In genomic region chr6:149211046-149211571, GRCh38 we compare ENCODE assay signal across 8 cellular contexts.
A peak's percentile ranks its signal among the peaks of the same experiment; 100 is the strongest.
DNase-seq lines count a peak whose midpoint lies in the region; ATAC-seq, FAIRE-seq and TF ChIP-seq lines count a peak whose summit lies in the region.

No MANE protein-coding gene starts in this region.

- POLR2A ChIA-PET in GM12878 (lab: Charles Lee) = interaction anchor here (0.5 to 0.9 kb wide), 2 partner anchors 24 to 64 kb away, joined by 3 read pairs; no protein-coding TSS in a partner anchor

- WGBS in GM12878 (ENCODE audit: insufficient coverage, insufficient replicate concordance, low lambda C conversion rate, missing lambda C conversion rate) = under 1% methylated on average over 6 of the region's 6 CpGs

- H3K79me2 ChIP-seq in Karpas-422 (ENCODE audit: low read length) (no peaks in the 10 kb centered on the region), GM12878 (ENCODE audit: control insufficient read depth, insufficient read depth, low read length) (no peaks in the 10 kb centered on the region)

- RAD21 ChIA-PET in GM12878 (lab: Charles Lee; ENCODE audit: unreplicated experiment) = interaction anchor here (0.6 to 3.8 kb wide), 5 partner anchors 16 to 157 kb away, joined by 3 to 20 read pairs (median 4); no protein-coding TSS in a partner anchor

- TF ChIP-seq POLR2A in GM12878 (IDR thresholded peaks at IDR 0.05; ENCODE audit: low read depth, low read length) = no peak

- H3K9me3 ChIP-seq in Karpas-422 (ENCODE audit: low read length) (no peaks in the 10 kb centered on the region), GM12878 (replicated peaks; ENCODE audit: control insufficient read depth, insufficient read depth, low read length) (no peaks in the 10 kb centered on the region)

- H2AFZ ChIP-seq in Karpas-422 (ENCODE audit: low read length) (no peak overlapping the region; the same call in 1 of the 2 replicates), GM12878 (ENCODE audit: control insufficient read depth, low read depth, low read length) (peak overlapping the region; percentile 85)

- no peak for TF ChIP-seq EP300 in GM12878 (IDR thresholded peaks at IDR 0.05; ENCODE audit: borderline replicate concordance in 1 of 2, control insufficient read depth in 1 of 2, low read depth in 2 of 2, low read length in 2 of 2)

- no TSS peak for BruUV-seq in GM12878 (replicated peaks; lab: Mats Ljungman, UMichigan)

- H3K4me3 ChIP-seq in Karpas-422 (ENCODE audit: low read length) (no peak overlapping the region), GM12878 (no peak overlapping the region)

- in situ Hi-C loops in GM12878 (cut with MboI) = no loop called here

- CTCF ChIA-PET in GM12878 (lab: Yijun Ruan, JAX) = interaction anchor here (1.1 to 3.3 kb wide), 3 partner anchors 20 to 221 kb away, joined by 3 to 10 read pairs (median 5); no protein-coding TSS in a partner anchor

- H3K9me2 ChIP-seq in Karpas-422 (replicated peaks; ENCODE audit: insufficient read depth, low read length) = no peaks in the 10 kb centered on the region

- H3K27me3 ChIP-seq in Karpas-422 (ENCODE audit: low read length) (no peaks in the 10 kb centered on the region), GM12878 (replicated peaks in 1 of 2; ENCODE audit: control insufficient read depth in 2 of 2, insufficient read depth in 2 of 2, low read length in 1 of 2) (no peaks in the 10 kb centered on the region)

- H3K27ac ChIP-seq in Karpas-422 (ENCODE audit: low read length) = no peak overlapping the region
- H3K27ac ChIP-seq in GM12878 (ENCODE audit: control insufficient read depth, insufficient read depth) = peak overlapping the region; percentile 64

- peaks cover 6% of the 10 kb centered on the region for H3K4me1 ChIP-seq in Karpas-422 (ENCODE audit: low read length)
- peaks cover 43% of the 10 kb centered on the region for H3K4me1 ChIP-seq in GM12878 (ENCODE audit: control insufficient read depth, insufficient read depth, low read length)

- FAIRE-seq in GM12878 (lab: Jason Lieb, UNC) = no peak

- H3K36me3 ChIP-seq in Karpas-422 (ENCODE audit: insufficient read depth, low read length) (no peaks in the 10 kb centered on the region), GM12878 (ENCODE audit: control insufficient read depth in 2 of 2, insufficient read depth in 2 of 2, low read length in 1 of 2) (no peaks in the 10 kb centered on the region)

- H4K20me1 ChIP-seq in Karpas-422 (ENCODE audit: insufficient read depth, low read depth, low read length) (no peaks in the 10 kb centered on the region), GM12878 (ENCODE audit: control insufficient read depth, insufficient read depth) (no peaks in the 10 kb centered on the region)

- TF ChIP-seq CTCF in GM10266 (IDR thresholded peaks at IDR 0.05; ENCODE audit: control insufficient read depth, insufficient read depth, low read depth, missing control alignments) = no peak
- TF ChIP-seq CTCF in GM12878 (IDR thresholded peaks at IDR 0.05 in 2 of 3, conservative IDR thresholded peaks at IDR 0.05 in 1 of 3; ENCODE audit: control insufficient read depth in 2 of 3, extremely low read depth in 1 of 3, insufficient read depth in 1 of 3, low read depth in 3 of 3, low read length in 3 of 3) = no peak

- SMC1A ChIA-PET in GM12878 (lab: Charles Lee; ENCODE audit: uncharacterized antibody, unreplicated experiment) = interaction anchor here (0.8 to 11.2 kb wide), 14 partner anchors 12 to 219 kb away, joined by 3 to 116 read pairs (median 4); no protein-coding TSS in a partner anchor

- H3K4me2 ChIP-seq in Karpas-422 (ENCODE audit: low read depth, low read length, poor library complexity, severe bottlenecking) (no peak overlapping the region), GM12878 (ENCODE audit: control insufficient read depth, insufficient read depth) (peak overlapping the region; percentile 56)

- DNase-seq in GM10266 (ENCODE audit: extremely low spot score) (peak; percentile 28), Karpas-422 (peak; percentile 56), GM12878 (ENCODE audit: low read depth, low spot score) (no peak), occipital lobe (lab: John Stamatoyannopoulos, UW) (no peak), SK-N-DZ (ENCODE audit: low spot score) (no peak)
- DNase-seq in stimulated activated CD4-positive, alpha-beta T cell treated with anti-CD3 and anti-CD28 coated beads, Interleukin-15, amount 100 ng/mL, for 24 hours = no peak

- intact Hi-C loops in GM12878 (cut with micrococcal nuclease; ENCODE audit: unreplicated experiment) = loop anchor here (5.0 kb wide), 2 partner anchors 64 to 129 kb away; no protein-coding TSS in a partner anchor

- ATAC-seq in GM21526 (IDR thresholded peaks at IDR 0.05; ENCODE audit: low FRiP score, unreplicated experiment) = peak; percentile 55
- ATAC-seq in GM12878 = peak; percentile 66
- no peak for ATAC-seq in HG02973 (IDR thresholded peaks at IDR 0.05; ENCODE audit: unreplicated experiment)

- TF ChIP-seq RAD21 in GM12878 (IDR thresholded peaks at IDR 0.05; ENCODE audit: insufficient read depth, low read depth, low read length) = no peak

- H3K9ac ChIP-seq in Karpas-422 (ENCODE audit: low read length) (no peak overlapping the region), GM12878 (ENCODE audit: control insufficient read depth, insufficient read depth, low read length) (no peak overlapping the region; the same call in 1 of the 2 replicates)

TF ChIP-seq in GM12878, 131 proteins besides CTCF, POLR2A, EP300 and RAD21 (continues in another document):
- TF ChIP-seq EZH2 (IDR thresholded peaks at IDR 0.05; ENCODE audit: borderline replicate concordance, control insufficient read depth, low read depth, low read length) = no peak
- TF ChIP-seq ZZZ3 (IDR thresholded peaks at IDR 0.05; ENCODE audit: control insufficient read depth, insufficient read length, low read depth) = no peak
- no peak for TF ChIP-seq SMAD1 (IDR thresholded peaks at IDR 0.05; ENCODE audit: low read depth, partially characterized antibody)
- TF ChIP-seq GABPA (IDR thresholded peaks at IDR 0.05; ENCODE audit: low read depth) = peak; percentile 27; the same call in 1 of the 2 replicates
- TF ChIP-seq DPF2 (IDR thresholded peaks at IDR 0.05) = no peak
- TF ChIP-seq E2F8 (IDR thresholded peaks at IDR 0.05; ENCODE audit: low read depth, partially characterized antibody) = no peak
- no peak for TF ChIP-seq CHD2 (IDR thresholded peaks at IDR 0.05; ENCODE audit: borderline replicate concordance, low read depth, low read length)
- TF ChIP-seq ZNF384 (IDR thresholded peaks at IDR 0.05; ENCODE audit: borderline replicate concordance, low read depth, low read length) = no peak
- no peak for TF ChIP-seq NFYA (IDR thresholded peaks at IDR 0.05; ENCODE audit: borderline replicate concordance, low read depth, low read length)
- TF ChIP-seq ZNF274 (IDR thresholded peaks at IDR 0.05; ENCODE audit: insufficient read depth, insufficient read length) = no peak
- no peak for TF ChIP-seq SMC3 (IDR thresholded peaks at IDR 0.05; ENCODE audit: borderline replicate concordance, low read length)
- TF ChIP-seq NR2F1 (conservative IDR thresholded peaks at IDR 0.05) = no peak
- TF ChIP-seq SIN3A (IDR thresholded peaks at IDR 0.05; ENCODE audit: low read depth, low read length) = no peak
- TF ChIP-seq BCLAF1 (IDR thresholded peaks at IDR 0.05) = no peak
- no peak for TF ChIP-seq MTA2 (IDR thresholded peaks at IDR 0.05; ENCODE audit: low read depth)
- TF ChIP-seq TCF3 (IDR thresholded peaks at IDR 0.05; ENCODE audit: borderline replicate concordance, insufficient read depth, low read depth, low read length) = peak; percentile 53; the same call in 1 of the 2 replicates
- no peak for TF ChIP-seq ZNF207 (IDR thresholded peaks at IDR 0.05; ENCODE audit: borderline replicate concordance)

Comparison
In these comparisons a context has a peak if more than half of its experiments do, and no peak if none do; other contexts are left out.
1. DNase-seq: peak in GM10266 (single experiment) and Karpas-422 (single experiment); none in GM12878 (single experiment), occipital lobe (single experiment), SK-N-DZ (single experiment) and stimulated activated CD4-positive, alpha-beta T cell treated with anti-CD3 and anti-CD28 coated beads, Interleukin-15, amount 100 ng/mL, for 24 hours (single experiment).